9 cellular contexts compared by ENCODE assay signal in genomic region chr3:4495294-4496110, GRCh38.
DNase-seq lines count a peak whose midpoint lies in the region; ATAC-seq lines count a peak whose summit lies in the region.
"Had no signal": no experiment of that assay in that cellular context is flagged by ENCODE, and none has a peak within 500 bp of the region (broad histone marks: within the 10 kb centered on the region; RNA-seq: fewer than 3 reads in every experiment).

No MANE protein-coding gene starts in this region.

- no peaks in the 10 kb centered on the region for H3K9me3 Mint-ChIP-seq in stimulated activated naive CD8-positive, alpha-beta T cell treated with anti-CD3 and anti-CD28 coated beads, Interleukin-15, Interleukin-2, amounts not matched to agents 100 ng/mL and 50 ng/mL, for 24 hours
- H3K9me3 Mint-ChIP-seq in activated naive CD8-positive, alpha-beta T cell (ENCODE audit: low read depth): no peaks in the 10 kb centered on the region

- peak overlapping the region; percentile 61 for H3K27ac Mint-ChIP-seq in stimulated activated naive CD8-positive, alpha-beta T cell treated with anti-CD3 and anti-CD28 coated beads, Interleukin-15, Interleukin-2, amounts not matched to agents 100 ng/mL and 50 ng/mL, for 24 hours
- H3K27ac Mint-ChIP-seq in activated naive CD8-positive, alpha-beta T cell: peak overlapping the region; percentile 91

- H3K27me3 Mint-ChIP-seq in stimulated activated naive CD8-positive, alpha-beta T cell treated with anti-CD3 and anti-CD28 coated beads, Interleukin-15, Interleukin-2, amounts not matched to agents 100 ng/mL and 50 ng/mL, for 24 hours: peaks cover 5% of the 10 kb centered on the region
- no peaks in the 10 kb centered on the region for H3K27me3 Mint-ChIP-seq in activated naive CD8-positive, alpha-beta T cell

- H3K4me3 Mint-ChIP-seq in stimulated activated naive CD8-positive, alpha-beta T cell treated with anti-CD3 and anti-CD28 coated beads, Interleukin-15, Interleukin-2, amounts not matched to agents 100 ng/mL and 50 ng/mL, for 24 hours: peak overlapping the region; percentile 97
- H3K4me3 Mint-ChIP-seq in activated naive CD8-positive, alpha-beta T cell: peak overlapping the region; percentile 97

- peaks cover 4% of the 10 kb centered on the region for H3K36me3 ChIP-seq in muscle layer of colon (ENCODE audit: insufficient read depth, low read length)

- peaks cover 47% of the 10 kb centered on the region for H3K4me1 Mint-ChIP-seq in stimulated activated naive CD8-positive, alpha-beta T cell treated with anti-CD3 and anti-CD28 coated beads, Interleukin-15, Interleukin-2, amounts not matched to agents 100 ng/mL and 50 ng/mL, for 24 hours (ENCODE audit: low read depth)
- H3K4me1 Mint-ChIP-seq in activated naive CD8-positive, alpha-beta T cell (ENCODE audit: low read depth): peaks cover 48% of the 10 kb centered on the region

- H3K9me3 ChIP-seq in muscle layer of colon (ENCODE audit: low read length): no peaks in the 10 kb centered on the region

- H3K9ac ChIP-seq in muscle layer of colon (ENCODE audit: low read length): no peak overlapping the region

- no peak for DNase-seq in stimulated activated naive CD8-positive, alpha-beta T cell treated with anti-CD3 and anti-CD28 coated beads, Interleukin-15, Interleukin-2, amounts not matched to agents 100 U/mL and 50 U/mL, for 24 hours
- DNase-seq in SHP77 treated with DMSO at 0.1 percent for 48 hours (lab: John Stamatoyannopoulos, UW): no peak
- DNase-seq in NCI-H2196 (lab: John Stamatoyannopoulos, UW; ENCODE audit: unreplicated experiment): no peak
- no peak for DNase-seq in DMS 273 treated with DMSO at 0.1 percent for 48 hours (lab: John Stamatoyannopoulos, UW)

- ATAC-seq in stimulated activated naive CD8-positive, alpha-beta T cell treated with anti-CD3 and anti-CD28 coated beads, Interleukin-15, Interleukin-2, amounts not matched to agents 100 U/mL and 50 U/mL, for 24 hours: no peak
- ATAC-seq in HG03159 (IDR thresholded peaks at IDR 0.05; ENCODE audit: unreplicated experiment): no peak
- ATAC-seq: esophagus mucosa had no signal

- peak overlapping the region; percentile 63 to 89 for H3K4me3 ChIP-seq in muscle layer of colon (ENCODE audit: low read depth in 1 of 2, low read length in 2 of 2)

- H3K4me1 ChIP-seq in muscle layer of colon (ENCODE audit: insufficient read depth, low read length): peaks cover 25% of the 10 kb centered on the region

- peak overlapping the region; percentile 66 for H3K27ac ChIP-seq in muscle layer of colon (ENCODE audit: low read depth, low read length)

- H3K36me3 Mint-ChIP-seq in stimulated activated naive CD8-positive, alpha-beta T cell treated with anti-CD3 and anti-CD28 coated beads, Interleukin-15, Interleukin-2, amounts not matched to agents 100 ng/mL and 50 ng/mL, for 24 hours (ENCODE audit: low read depth): peaks cover 53% of the 10 kb centered on the region
- peaks cover 8% of the 10 kb centered on the region for H3K36me3 Mint-ChIP-seq in activated naive CD8-positive, alpha-beta T cell

- H3K27me3 ChIP-seq in muscle layer of colon (ENCODE audit: control insufficient read depth in 1 of 2, insufficient read depth in 2 of 2, low read length in 2 of 2): no peaks in the 10 kb centered on the region
